1 cellular context compared by ENCODE assay signal in the genomic region with DNA sequence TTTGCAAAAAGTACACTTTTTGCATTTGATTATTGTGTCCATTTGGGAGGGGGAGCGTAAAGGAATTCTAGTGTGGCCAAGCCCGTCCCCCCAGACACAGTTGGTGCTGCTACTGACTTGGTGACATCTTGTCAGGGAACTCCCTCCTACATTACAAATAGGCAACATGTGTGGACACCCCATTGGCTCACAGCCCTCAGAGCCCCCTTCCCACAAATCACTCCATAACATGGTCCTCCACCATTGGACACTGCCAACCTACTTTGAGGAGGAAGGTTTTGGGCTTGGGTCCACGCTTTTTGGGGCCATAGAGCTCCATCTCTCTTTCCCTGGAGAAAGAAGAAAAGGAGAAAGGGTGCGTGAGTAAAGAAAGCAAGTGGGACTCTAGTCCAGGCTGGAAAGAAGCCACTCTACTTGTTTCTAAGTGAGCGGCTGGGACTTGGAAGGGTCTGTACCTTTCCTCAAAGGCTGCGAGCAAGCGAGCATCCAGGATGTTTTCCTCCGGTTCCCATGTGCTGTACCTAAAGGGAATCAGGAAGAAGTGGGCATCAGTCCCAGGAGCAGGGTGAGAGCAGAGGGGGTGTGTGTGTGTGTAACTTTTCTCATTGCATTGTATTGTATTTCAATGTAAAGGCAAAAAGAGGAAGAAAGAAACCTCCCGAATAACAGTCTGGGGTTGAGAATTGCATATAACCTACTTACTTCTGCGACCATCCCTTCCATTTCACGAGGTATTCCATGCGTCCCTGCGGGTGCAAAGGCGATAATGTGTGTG.
TF ChIP-seq lines count a peak whose summit lies in the region.

No MANE protein-coding gene starts in this region.

TF ChIP-seq in IMR-90, 13 proteins besides CTCF, POLR2A, EP300 and RAD21 (continued from another document):
- TF ChIP-seq, protein P1, sequence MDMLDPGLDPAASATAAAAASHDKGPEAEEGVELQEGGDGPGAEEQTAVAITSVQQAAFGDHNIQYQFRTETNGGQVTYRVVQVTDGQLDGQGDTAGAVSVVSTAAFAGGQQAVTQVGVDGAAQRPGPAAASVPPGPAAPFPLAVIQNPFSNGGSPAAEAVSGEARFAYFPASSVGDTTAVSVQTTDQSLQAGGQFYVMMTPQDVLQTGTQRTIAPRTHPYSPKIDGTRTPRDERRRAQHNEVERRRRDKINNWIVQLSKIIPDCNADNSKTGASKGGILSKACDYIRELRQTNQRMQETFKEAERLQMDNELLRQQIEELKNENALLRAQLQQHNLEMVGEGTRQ (IDR thresholded peaks at IDR 0.05; ENCODE audit: low read depth, low read length): no peak
- TF ChIP-seq CHD1 (IDR thresholded peaks at IDR 0.05; ENCODE audit: low read depth, low read length) (no peak), CEBPB (IDR thresholded peaks at IDR 0.05; ENCODE audit: low read depth, low read length) (no peak), MAFK (IDR thresholded peaks at IDR 0.05; ENCODE audit: low read depth, low read length) (no peak), MAZ (IDR thresholded peaks at IDR 0.05; ENCODE audit: borderline replicate concordance, low read depth, low read length) (no peak), RFX5 (IDR thresholded peaks at IDR 0.05; ENCODE audit: low read depth, low read length) (no peak), NFE2L2 (IDR thresholded peaks at IDR 0.05; ENCODE audit: low read depth, low read length) (no peak), SMC3 (IDR thresholded peaks at IDR 0.05; ENCODE audit: low read depth, low read length) (no peak), RCOR1 (IDR thresholded peaks at IDR 0.05; ENCODE audit: insufficient replicate concordance, low read length) (no peak), FOS (IDR thresholded peaks at IDR 0.05; ENCODE audit: low read depth, low read length) (no peak), BHLHE40 (IDR thresholded peaks at IDR 0.05; ENCODE audit: low read depth, low read length) (no peak)
